In genomic region chr20:59386819-59387218, GRCh38 we compare ENCODE assay signal across 21 cellular contexts.
DNase-seq lines count a peak whose midpoint lies in the region; ATAC-seq and TF ChIP-seq lines count a peak whose summit lies in the region.
"Had no signal": no experiment of that assay in that cellular context is flagged by ENCODE, and none has a peak within 500 bp of the region (broad histone marks: within the 10 kb centered on the region; RNA-seq: fewer than 3 reads in every experiment).

No MANE protein-coding gene starts in this region.

- H3K9me3 ChIP-seq in NT2/D1 (ENCODE audit: insufficient read depth, low read length) (no peaks in the 10 kb centered on the region), HAP-1 (no peaks in the 10 kb centered on the region)

- H3K4me3 Mint-ChIP-seq in GM23338 (no peak overlapping the region), osteocyte (ENCODE audit: unreplicated experiment) (no peak overlapping the region)
- H3K4me3 Mint-ChIP-seq: CD4-positive, alpha-beta T cell; HFFc6; IgD-negative memory B cell had no signal

- no peaks in the 10 kb centered on the region for H3F3A ChIP-seq in GM23338 (replicated peaks; ENCODE audit: low read depth)

- no peaks in the 10 kb centered on the region; the same call in 2 of the 3 replicates for H3K36me3 Mint-ChIP-seq in GM23338 (ENCODE audit: low read depth)
- no peaks in the 10 kb centered on the region for H3K36me3 Mint-ChIP-seq in osteocyte (ENCODE audit: unreplicated experiment)
- H3K36me3 Mint-ChIP-seq: IgD-negative memory B cell had no signal

- H3K4me2 ChIP-seq in GM23338 = no peak overlapping the region

- in situ Hi-C loops in G401 (cut with HindIII; ENCODE audit: low sequenced_read_pairs) = no loop called here
- in situ Hi-C loops in HAP-1 (cut with MboI; ENCODE audit: low sequenced_read_pairs) = no loop called here

- no peak for TF ChIP-seq CTCF in GM23338 (conservative IDR thresholded peaks at IDR 0.05; ENCODE audit: low read depth in 2 of 2)
- TF ChIP-seq CTCF in osteocyte (IDR thresholded peaks at IDR 0.05) = no peak
- no peak for TF ChIP-seq CTCF in coronary artery (IDR thresholded peaks at IDR 0.05)

- H3K36me3 ChIP-seq in GM23338 (ENCODE audit: insufficient read depth) = no peaks in the 10 kb centered on the region
- no peaks in the 10 kb centered on the region for H3K36me3 ChIP-seq in NT2/D1 (ENCODE audit: insufficient read depth, insufficient read length, low read length)
- no peaks in the 10 kb centered on the region for H3K36me3 ChIP-seq in HAP-1 (replicated peaks)

- no peaks in the 10 kb centered on the region for H4K20me1 ChIP-seq in GM23338 (replicated peaks; ENCODE audit: insufficient read depth)

- H3K9ac ChIP-seq in NT2/D1 (ENCODE audit: insufficient read length, low read depth) = no peak overlapping the region

- 0 out of 2 replicates have a peak overlapping the region, but pooled peaks have one; percentile 47 for H2AFZ ChIP-seq in GM23338

- no peak overlapping the region for H3K27ac Mint-ChIP-seq in GM23338
- H3K27ac Mint-ChIP-seq in osteocyte (ENCODE audit: unreplicated experiment) = peak overlapping the region; percentile 31
- H3K27ac Mint-ChIP-seq: HFFc6, IgD-negative memory B cell had no signal

- H3K27me3 Mint-ChIP-seq in GM23338 (ENCODE audit: insufficient read depth, low read depth, poor library complexity) (peaks cover 16% of the 10 kb centered on the region), osteocyte (ENCODE audit: unreplicated experiment) (no peaks in the 10 kb centered on the region)
- H3K27me3 Mint-ChIP-seq: CD4-positive, alpha-beta T cell had no signal

- DNase-seq in GM23338 (ENCODE audit: low spot score) = peak; percentile 41
- peak; percentile 52 for DNase-seq in NT2/D1 (ENCODE audit: low read depth, low spot score)
- DNase-seq in iPS DF 19.7 (ENCODE audit: low read depth, low spot score) = peak; percentile 15
- DNase-seq in osteocyte (ENCODE audit: extremely low spot score, unreplicated experiment) = no peak
- DNase-seq in G401 (ENCODE audit: low spot score) = no peak
- DNase-seq in HAP-1 (ENCODE audit: low spot score in 2 of 2) = no peak
- no peak for DNase-seq in coronary artery (ENCODE audit: low spot score)
- DNase-seq: Calu3; CD4-positive, alpha-beta T cell; DMS79 treated with DMSO at 0.1 percent for 48 hours; HFFc6; Kasumi-1; NCI-H1105 treated with DMSO at 0.1 percent for 48 hours; NCI-H1694 treated with DMSO at 0.1 percent for 48 hours; NCI-H226; NCI-H524 treated with DMSO at 0.1 percent for 48 hours; NK-92 treated with Interleukin-12 subunit alpha and Interleukin-12 subunit beta, amount 100 ng/mL, for 24 hours; PC-3 had no signal

- H3K27me3 ChIP-seq in GM23338 (ENCODE audit: insufficient read depth) = no peaks in the 10 kb centered on the region
- no peaks in the 10 kb centered on the region for H3K27me3 ChIP-seq in NT2/D1 (ENCODE audit: insufficient read depth, insufficient read length)
- no peaks in the 10 kb centered on the region for H3K27me3 ChIP-seq in HAP-1 (ENCODE audit: low read depth)

- H3K79me2 ChIP-seq in GM23338 (replicated peaks; ENCODE audit: insufficient read depth) = no peaks in the 10 kb centered on the region

- no peak overlapping the region for H3K4me3 ChIP-seq in GM23338
- H3K4me3 ChIP-seq in NT2/D1 (ENCODE audit: insufficient read length, low read depth) = no peak overlapping the region
- H3K4me3 ChIP-seq in HAP-1 = no peak overlapping the region
- no peak overlapping the region for H3K4me3 ChIP-seq in coronary artery

- ATAC-seq in GM23338 = peak; percentile 51
- ATAC-seq in HG03520 (IDR thresholded peaks at IDR 0.05; ENCODE audit: unreplicated experiment) = no peak
- ATAC-seq: PC-3 had no signal

- H3K4me1 ChIP-seq in GM23338 (ENCODE audit: insufficient read depth) = 0 out of 2 replicates have a peak, but pooled peaks cover 6% of the 10 kb centered on the region
- H3K4me1 ChIP-seq in NT2/D1 (ENCODE audit: insufficient read depth, insufficient read length) = peaks cover 9% of the 10 kb centered on the region
- no peaks in the 10 kb centered on the region for H3K4me1 ChIP-seq in HAP-1

- H3K27ac ChIP-seq in GM23338 (ENCODE audit: low read depth) (no peak overlapping the region), coronary artery (no peak overlapping the region)
- H3K27ac ChIP-seq: RWPE1 had no signal

- peaks cover 12% of the 10 kb centered on the region; the same call in 2 of the 3 replicates for H3K4me1 Mint-ChIP-seq in GM23338
- peaks cover 7% of the 10 kb centered on the region for H3K4me1 Mint-ChIP-seq in osteocyte (ENCODE audit: unreplicated experiment)

- no peaks in the 10 kb centered on the region for H3K9me2 ChIP-seq in GM23338 (ENCODE audit: insufficient read depth)

- H3K9me3 Mint-ChIP-seq in GM23338 = no peaks in the 10 kb centered on the region; the same call in 1 of the 3 replicates
- H3K9me3 Mint-ChIP-seq in osteocyte (ENCODE audit: unreplicated experiment) = peaks cover 5% of the 10 kb centered on the region
- H3K9me3 Mint-ChIP-seq: CD4-positive, alpha-beta T cell had no signal

TF ChIP-seq in GM23338, 12 proteins besides CTCF, POLR2A, EP300 and RAD21 (continues in another document):
- TF ChIP-seq STAT1 (IDR thresholded peaks at IDR 0.05; ENCODE audit: unreplicated experiment) (no peak), NANOG (IDR thresholded peaks at IDR 0.05; ENCODE audit: borderline replicate concordance) (no peak), EZH2phosphoT487 (IDR thresholded peaks at IDR 0.05; ENCODE audit: unreplicated experiment) (no peak), JUNB (IDR thresholded peaks at IDR 0.05; ENCODE audit: unreplicated experiment) (no peak), CREB1 (CRISPR knock-in tag; IDR thresholded peaks at IDR 0.05; ENCODE audit: low read depth) (no peak), EZH2 (IDR thresholded peaks at IDR 0.05; ENCODE audit: low read depth, unreplicated experiment) (no peak), POLR2AphosphoS5 (IDR thresholded peaks at IDR 0.05; ENCODE audit: low read depth) (no peak), ZNF331 (CRISPR knock-in tag; IDR thresholded peaks at IDR 0.05; ENCODE audit: low read depth) (no peak)
- TF ChIP-seq, protein P1, sequence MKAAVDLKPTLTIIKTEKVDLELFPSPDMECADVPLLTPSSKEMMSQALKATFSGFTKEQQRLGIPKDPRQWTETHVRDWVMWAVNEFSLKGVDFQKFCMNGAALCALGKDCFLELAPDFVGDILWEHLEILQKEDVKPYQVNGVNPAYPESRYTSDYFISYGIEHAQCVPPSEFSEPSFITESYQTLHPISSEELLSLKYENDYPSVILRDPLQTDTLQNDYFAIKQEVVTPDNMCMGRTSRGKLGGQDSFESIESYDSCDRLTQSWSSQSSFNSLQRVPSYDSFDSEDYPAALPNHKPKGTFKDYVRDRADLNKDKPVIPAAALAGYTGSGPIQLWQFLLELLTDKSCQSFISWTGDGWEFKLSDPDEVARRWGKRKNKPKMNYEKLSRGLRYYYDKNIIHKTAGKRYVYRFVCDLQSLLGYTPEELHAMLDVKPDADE (IDR thresholded peaks at IDR 0.05) = no peak

Comparison
In these comparisons a context has a peak if more than half of its experiments do, and no peak if none do; other contexts are left out.
1. DNase-seq: peak in GM23338 (single experiment), NT2/D1 (single experiment) and iPS DF 19.7 (single experiment); none in osteocyte (single experiment), G401 (single experiment), HAP-1 (0 of 2) and coronary artery (single experiment).